1 cellular context compared by ENCODE assay signal in the genomic region with DNA sequence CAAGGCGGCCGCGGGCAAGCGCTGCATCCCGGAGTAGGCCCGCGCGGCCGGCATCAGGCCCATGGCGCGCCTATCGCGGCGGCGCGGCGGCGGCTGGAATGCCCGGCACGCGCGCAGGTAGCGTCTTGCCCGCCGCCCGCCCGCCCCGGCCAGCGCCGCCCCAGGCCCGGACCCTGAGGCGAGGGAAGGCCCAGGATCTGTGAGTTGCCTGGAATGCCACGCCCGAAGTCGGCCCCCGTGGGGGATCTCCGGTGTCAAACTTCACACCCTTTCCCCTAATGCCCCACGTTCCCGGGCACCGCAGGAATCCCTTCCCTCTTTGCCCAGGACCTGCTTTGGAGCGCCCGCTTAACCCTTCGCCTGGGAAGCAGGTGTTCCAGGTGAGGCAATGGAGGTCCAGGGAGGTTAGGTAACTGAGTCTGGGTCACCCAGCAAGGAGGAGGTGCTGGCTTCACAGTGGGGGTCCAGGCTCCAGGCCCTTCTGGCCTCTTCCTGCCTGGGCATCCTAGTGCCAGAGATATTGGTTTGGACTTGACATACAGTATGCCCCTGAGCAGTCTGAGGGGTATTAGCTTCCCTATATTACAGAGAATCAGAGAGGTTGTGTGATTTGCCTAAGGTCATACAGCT.
TF ChIP-seq lines count a peak whose summit lies in the region.

No MANE protein-coding gene starts in this region.

TF ChIP-seq in A549, 52 proteins besides CTCF, POLR2A, EP300 and RAD21 (continued from another document):
- TF ChIP-seq ESRRA (IDR thresholded peaks at IDR 0.05; ENCODE audit: borderline replicate concordance, low read length) (no peak), RFX5 (IDR thresholded peaks at IDR 0.05) (no peak), ZFP36 (IDR thresholded peaks at IDR 0.05; ENCODE audit: borderline replicate concordance, partially characterized antibody) (no peak), TFCP2L1 (CRISPR knock-in tag; IDR thresholded peaks at IDR 0.05) (no peak)
